29 cellular contexts compared by ENCODE assay signal in genomic region chr7:10316488-10316887, GRCh38.
"Had no signal": no experiment of that assay in that cellular context is flagged by ENCODE, and none has a peak within 500 bp of the region (broad histone marks: within the 10 kb centered on the region; RNA-seq: fewer than 3 reads in every experiment).

No MANE protein-coding gene starts in this region.

- H3K27me3 ChIP-seq: adrenal gland, body of pancreas, brain microvascular endothelial cell, breast epithelium had no signal

- ATAC-seq: activated CD8-positive, alpha-beta T cell treated with anti-CD3 and anti-CD28 coated beads for 36 hours; activated T-cell treated with anti-CD3 and anti-CD28 coated beads, Interleukin-2, amount 50 U/mL, for 4 hours; activated T-cell treated with anti-CD3 and anti-CD28 coated beads, Interleukin-2, amount 50 U/mL, for 72 hours; activated T-helper 17 cell treated with anti-CD3 and anti-CD28 coated beads, Interleukin-2, amount 50 U/mL, for 72 hours; body of pancreas had no signal

- DNase-seq: activated B cell treated with CpG ODN at 0.5 μM for 24 hours; activated CD4-positive, alpha-beta memory T cell treated with anti-CD3 and anti-CD28 coated beads for 36 hours; activated CD4-positive, alpha-beta T cell treated with anti-CD3 and anti-CD28 coated beads for 4 hours; activated CD4-positive, alpha-beta T cell treated with anti-CD3 and anti-CD28 coated beads, Interleukin-2, amount 10 ng/mL, durations not matched to agents 24 days and 14 days; activated CD4-positive, alpha-beta T cell treated with anti-CD3 and anti-CD28 coated beads, Interleukin-2, amount 50 U/mL, for 1 hour; activated CD4-positive, alpha-beta T cell treated with anti-CD3 and anti-CD28 coated beads, Interleukin-2, amount 50 U/mL, for 4 hours; activated CD4-positive, CD25-positive, alpha-beta regulatory T cell treated with anti-CD3 and anti-CD28 coated beads, Interleukin-2, amount 50 U/mL, for 72 hours; activated CD8-positive, alpha-beta memory T cell treated with anti-CD3 and anti-CD28 coated beads, Interleukin-2, amount 50 U/mL, for 4 hours; activated CD8-positive, alpha-beta T cell treated with anti-CD3 and anti-CD28 coated beads for 36 hours; activated effector memory CD4-positive, alpha-beta T cell treated with anti-CD3 and anti-CD28 coated beads, Interleukin-2, amount 50 U/mL, for 16 hours; activated gamma-delta T cell treated with Interleukin-2 at 50 U/mL for 16 hours; activated naive CD4-positive, alpha-beta T cell; activated naive CD4-positive, alpha-beta T cell treated with anti-CD3 and anti-CD28 coated beads, Interleukin-2, amount 10 ng/mL, durations not matched to agents 7 days and 5 days; activated naive CD8-positive, alpha-beta T cell treated with anti-CD3 and anti-CD28 coated beads, Interleukin-2, amount 10 ng/mL, durations not matched to agents 7 days and 5 days; activated T-cell treated with anti-CD3 and anti-CD28 coated beads for 4 hours; activated T-cell treated with anti-CD3 and anti-CD28 coated beads, Interleukin-2, amount 50 U/mL, for 1 hour; activated T-cell treated with anti-CD3 and anti-CD28 coated beads, Interleukin-2, amount 50 U/mL, for 4 hours; activated T-cell treated with anti-CD3 and anti-CD28 coated beads, Interleukin-2, amount 50 U/mL, for 72 hours; adrenal gland; amniotic stem cell; aorta; body of pancreas; brain microvascular endothelial cell; central memory CD4-positive, alpha-beta T cell; T-helper 2 cell; T-helper 9 cell had no signal

- H3K9me3 ChIP-seq: adrenal gland, body of pancreas, breast epithelium had no signal

- H3K4me1 ChIP-seq: adrenal gland, body of pancreas, breast epithelium had no signal

- H3K4me3 ChIP-seq: adrenal gland, body of pancreas, breast epithelium had no signal

- H3K36me3 ChIP-seq: adrenal gland, brain microvascular endothelial cell, breast epithelium had no signal

- H3K27ac ChIP-seq: adrenal gland, body of pancreas, brain microvascular endothelial cell, breast epithelium, VCaP had no signal
